23 cellular contexts compared by ENCODE assay signal in genomic region chr17:39866013-39866730, GRCh38. TPM values are rescaled to one million over a fixed set of nuclear protein-coding genes. Genes with fewer than 3 reads are reported as not detected.
DNase-seq lines count a peak whose midpoint lies in the region; ATAC-seq and TF ChIP-seq lines count a peak whose summit lies in the region.
"Had no signal": no experiment of that assay in that cellular context is flagged by ENCODE, and none has a peak within 500 bp of the region (broad histone marks: within the 10 kb centered on the region; RNA-seq: fewer than 3 reads in every experiment).

No MANE protein-coding gene starts in this region.

- POLR2A ChIA-PET in activated CD4-positive, alpha-beta T cell treated with anti-CD3 and anti-CD28 coated beads for 36 hours (lab: Charles Lee) = interaction anchor here (0.7 to 1.0 kb wide), 3 partner anchors 9 to 90 kb away, joined by 3 to 17 read pairs (median 4); no protein-coding TSS in a partner anchor

- H3K36me3 Mint-ChIP-seq in activated CD4-positive, alpha-beta T cell treated with anti-CD3 and anti-CD28 coated beads for 36 hours (ENCODE audit: low read depth) = peaks cover 6% of the 10 kb centered on the region
- H3K36me3 Mint-ChIP-seq in naive B cell = peaks cover 11% of the 10 kb centered on the region in 2 donors

- no peak for ATAC-seq in activated CD4-positive, alpha-beta T cell treated with anti-CD3 and anti-CD28 coated beads for 36 hours
- ATAC-seq in naive B cell (ENCODE audit: low read depth in 2 of 2) = no peak
- no peak for ATAC-seq in HG02840 (IDR thresholded peaks at IDR 0.05; ENCODE audit: low FRiP score, unreplicated experiment)
- ATAC-seq in HG03039 (IDR thresholded peaks at IDR 0.05; ENCODE audit: unreplicated experiment) = no peak
- ATAC-seq: heart right ventricle had no signal

- H3K4me3 Mint-ChIP-seq in activated CD4-positive, alpha-beta T cell treated with anti-CD3 and anti-CD28 coated beads for 36 hours = no peak overlapping the region
- peak overlapping the region; percentile 47 to 99 (median 97) for H3K4me3 Mint-ChIP-seq in naive B cell

- H3K27me3 ChIP-seq in DOHH2 (ENCODE audit: control insufficient read depth, low read length) (no peaks in the 10 kb centered on the region), SU-DHL-6 (ENCODE audit: low read length) (no peaks in the 10 kb centered on the region)

- H3K9me2 ChIP-seq in DOHH2 (replicated peaks; ENCODE audit: control insufficient read depth, low read length) (no peaks in the 10 kb centered on the region), SU-DHL-6 (replicated peaks; ENCODE audit: insufficient read depth, low read length) (no peaks in the 10 kb centered on the region)

- H3K27ac ChIP-seq in DOHH2 (ENCODE audit: low read depth, low read length) = peak overlapping the region; percentile 98
- H3K27ac ChIP-seq in SU-DHL-6 (ENCODE audit: low read depth, low read length) = peak overlapping the region; percentile 93
- H3K27ac ChIP-seq: prostate gland had no signal

- peaks cover 68% of the 10 kb centered on the region for H3K4me1 ChIP-seq in DOHH2 (ENCODE audit: control insufficient read depth, low read length)

- H3K4me2 ChIP-seq in DOHH2 (ENCODE audit: low read length) (peak overlapping the region; percentile 90), SU-DHL-6 (ENCODE audit: low read depth, low read length, poor library complexity, severe bottlenecking) (peak overlapping the region; percentile 99)
- H3K4me2 ChIP-seq: smooth muscle cell had no signal

- no peak for DNase-seq in activated CD4-positive, alpha-beta T cell treated with anti-CD3 and anti-CD28 coated beads for 36 hours
- no peak for DNase-seq in activated CD4-positive, alpha-beta T cell treated with anti-CD3 and anti-CD28 coated beads, Interleukin-2, amount 50 U/mL, for 4 hours
- no peak for DNase-seq in naive B cell
- DNase-seq in effector CD8-positive, alpha-beta T cell (lab: John Stamatoyannopoulos, UW) = no peak
- DNase-seq: activated CD4-positive, alpha-beta T cell treated with anti-CD3 and anti-CD28 coated beads for 1 hour; anterior cingulate cortex; cerebellar nuclear complex; heart right ventricle; islet precursor cell; mammary epithelial cell; NCI-H1694; NK-92 treated with Interleukin-12 subunit alpha and Interleukin-12 subunit beta, amount 100 ng/mL, for 24 hours; SHP77; T-helper 9 cell; transverse colon had no signal

- H3K79me2 ChIP-seq in DOHH2 (ENCODE audit: control insufficient read depth, low read length) = peaks cover 56% of the 10 kb centered on the region
- peaks cover 32% of the 10 kb centered on the region for H3K79me2 ChIP-seq in SU-DHL-6 (ENCODE audit: insufficient read depth, low read length)

- intact Hi-C loops in activated CD4-positive, alpha-beta T cell treated with anti-CD3 and anti-CD28 coated beads for 36 hours (cut with DNase I, micrococcal nuclease) = loop anchor here in 1 of 2 experiments (2.0 to 5.0 kb wide), 2 partner anchors 61 to 229 kb away; partner anchors contain the start of genes LRRC3C, ORMDL3 and STARD3

- H4K20me1 ChIP-seq in DOHH2 (ENCODE audit: control insufficient read depth, insufficient read depth, low read depth, low read length) = no peaks in the 10 kb centered on the region
- no peaks in the 10 kb centered on the region for H4K20me1 ChIP-seq in SU-DHL-6 (ENCODE audit: low read depth, low read length)

- peaks cover 5% of the 10 kb centered on the region for H3K9me3 Mint-ChIP-seq in activated CD4-positive, alpha-beta T cell treated with anti-CD3 and anti-CD28 coated beads for 36 hours (ENCODE audit: low read depth)
- peaks cover 0 to 9% (median 2%) of the 10 kb centered on the region in 7 donors for H3K9me3 Mint-ChIP-seq in naive B cell

- peaks cover 31% of the 10 kb centered on the region for H3K36me3 ChIP-seq in DOHH2 (ENCODE audit: control insufficient read depth, low read length)
- H3K36me3 ChIP-seq in SU-DHL-6 (ENCODE audit: low read length) = no peaks in the 10 kb centered on the region; the same call in 1 of the 2 replicates
- H3K36me3 ChIP-seq: heart right ventricle, prostate gland, transverse colon had no signal

- no peaks in the 10 kb centered on the region for H3K27me3 Mint-ChIP-seq in activated CD4-positive, alpha-beta T cell treated with anti-CD3 and anti-CD28 coated beads for 36 hours
- H3K27me3 Mint-ChIP-seq in naive B cell = no peaks in the 10 kb centered on the region

- peak overlapping the region; percentile 6 for H2AFZ ChIP-seq in SU-DHL-6 (ENCODE audit: low read depth, low read length, severe bottlenecking)

- peak overlapping the region; percentile 63 for H3K27ac Mint-ChIP-seq in activated CD4-positive, alpha-beta T cell treated with anti-CD3 and anti-CD28 coated beads for 36 hours
- H3K27ac Mint-ChIP-seq in naive B cell = peak overlapping the region; percentile 8 to 99 (median 96)

- CTCF ChIA-PET in activated CD4-positive, alpha-beta T cell treated with anti-CD3 and anti-CD28 coated beads for 36 hours (lab: Charles Lee) = interaction anchor here (1.4 to 2.5 kb wide), 4 partner anchors 9 to 245 kb away, joined by 3 to 13 read pairs (median 6); no protein-coding TSS in a partner anchor

- H3K9me3 ChIP-seq in DOHH2 (ENCODE audit: control insufficient read depth, insufficient read depth, low read length) = no peaks in the 10 kb centered on the region
- no peaks in the 10 kb centered on the region for H3K9me3 ChIP-seq in SU-DHL-6 (ENCODE audit: insufficient read depth, low read length)
- H3K9me3 ChIP-seq: prostate gland, transverse colon had no signal

- H3K4me3 ChIP-seq in DOHH2 (ENCODE audit: low read length) (peak overlapping the region; percentile 84), SU-DHL-6 (ENCODE audit: insufficient read depth, low read length, poor library complexity, severe bottlenecking) (peak overlapping the region; percentile 15)
- H3K4me3 ChIP-seq: heart right ventricle, prostate gland, smooth muscle cell, transverse colon had no signal

- TF ChIP-seq CTCF in DOHH2 (IDR thresholded peaks at IDR 0.05; ENCODE audit: low read depth, low read length, poor library complexity, severe bottlenecking) = no peak
- TF ChIP-seq CTCF in SU-DHL-6 (IDR thresholded peaks at IDR 0.05; ENCODE audit: insufficient read depth, low read length, poor library complexity, severe bottlenecking) = no peak

- H3F3A ChIP-seq in DOHH2 (ENCODE audit: control insufficient read depth, insufficient read depth) = peaks cover 48% of the 10 kb centered on the region
- H3F3A ChIP-seq in SU-DHL-6 (ENCODE audit: insufficient read depth) = peaks cover 62% of the 10 kb centered on the region

- H3K4me1 Mint-ChIP-seq in activated CD4-positive, alpha-beta T cell treated with anti-CD3 and anti-CD28 coated beads for 36 hours = peaks cover 56% of the 10 kb centered on the region
- peaks cover 45 to 54% (median 52%) of the 10 kb centered on the region in 3 donors for H3K4me1 Mint-ChIP-seq in naive B cell

- peak overlapping the region; percentile 97 for H3K9ac ChIP-seq in SU-DHL-6 (ENCODE audit: low read length)

RNA-seq across cellular contexts. Expression of gene ZPBP2, which starts 1.8 kb away (rescaled TPM):
- under 1 TPM; 0.19 to 0.34 TPM for total RNA-seq in activated CD4-positive, alpha-beta T cell treated with anti-CD3 and anti-CD28 coated beads for 36 hours
- under 1 TPM in 5 of 6 donors, not detected in 1; 0.16 to 0.80 (median 0.38) TPM for polyA plus RNA-seq in naive B cell (ENCODE audit: low read depth in 6 of 6)
- total RNA-seq: heart right ventricle, M059J, mammary epithelial cell, smooth muscle cell had no signal
- polyA plus RNA-seq: heart right ventricle, mammary epithelial cell, neural cell, smooth muscle cell had no signal

RNA-seq across cellular contexts. Expression of gene IKZF3, which starts 2.1 kb away (rescaled TPM):
- total RNA-seq in activated CD4-positive, alpha-beta T cell treated with anti-CD3 and anti-CD28 coated beads for 36 hours = 10 to 100 TPM; 37.6 to 50.4 TPM
- polyA plus RNA-seq in naive B cell (ENCODE audit: low read depth in 6 of 6) = 100 to 1,000 TPM in 1 of 6 donors, 10 to 100 TPM in 4, under 1 TPM in 1; 0.75 to 127 (median 39.8) TPM
- total RNA-seq: M059J had no signal
- polyA plus RNA-seq: mammary epithelial cell, neural cell, smooth muscle cell had no signal

RNA-seq across cellular contexts. Expression of gene GSDMB, which starts 52.3 kb away (rescaled TPM):
- total RNA-seq in activated CD4-positive, alpha-beta T cell treated with anti-CD3 and anti-CD28 coated beads for 36 hours = 10 to 100 TPM; 17.7 to 18.5 TPM
- 1 to 10 TPM in 1 of 6 donors, under 1 TPM in 3, not detected in 2; 0.15 to 2.0 (median 0.31) TPM for polyA plus RNA-seq in naive B cell (ENCODE audit: low read depth in 6 of 6)
